Comparison of ENCODE assay signal across 39 cellular contexts in genomic region chr20:18853216-18853615, GRCh38. TPM values are rescaled to one million over a fixed set of nuclear protein-coding genes. Genes with fewer than 3 reads are reported as not detected.
"Had no signal": no experiment of that assay in that cellular context is flagged by ENCODE, and none has a peak within 500 bp of the region (broad histone marks: within the 10 kb centered on the region; RNA-seq: fewer than 3 reads in every experiment).

No MANE protein-coding gene starts in this region.

- ATAC-seq: activated CD8-positive, alpha-beta T cell treated with anti-CD3 and anti-CD28 coated beads for 36 hours; activated naive CD8-positive, alpha-beta T cell treated with anti-CD3 and anti-CD28 coated beads, Interleukin-2, amount 50 U/mL, for 24 hours; activated T-cell treated with anti-CD3 and anti-CD28 coated beads, Interleukin-2, amount 50 U/mL, for 4 hours; body of pancreas had no signal

- H3K36me3 Mint-ChIP-seq: activated CD4-positive, alpha-beta memory T cell treated with anti-CD3 and anti-CD28 coated beads for 36 hours; activated naive CD4-positive, alpha-beta T cell treated with anti-CD3 and anti-CD28 coated beads, Interleukin-2, amount 10 ng/mL, durations not matched to agents 7 days and 5 days; activated naive CD4-positive, alpha-beta T cell treated with anti-CD3 and anti-CD28 coated beads, Interleukin-2, amount 50 U/mL, for 24 hours; activated naive CD8-positive, alpha-beta T cell; activated naive CD8-positive, alpha-beta T cell treated with anti-CD3 and anti-CD28 coated beads, Interleukin-2, amount 10 ng/mL, durations not matched to agents 7 days and 5 days had no signal

- H3K27me3 ChIP-seq: adrenal gland, body of pancreas, brain microvascular endothelial cell, breast epithelium had no signal

- H3K27me3 Mint-ChIP-seq: activated naive CD4-positive, alpha-beta T cell treated with anti-CD3 and anti-CD28 coated beads, Interleukin-2, amount 10 ng/mL, durations not matched to agents 7 days and 5 days had no signal

- H3K4me3 ChIP-seq: adrenal gland, body of pancreas, breast epithelium had no signal

- H3K4me3 Mint-ChIP-seq: activated B cell treated with CpG ODN at 0.5 μM for 24 hours; activated CD4-positive, alpha-beta memory T cell treated with anti-CD3 and anti-CD28 coated beads for 36 hours; activated CD4-positive, alpha-beta T cell treated with anti-CD3 and anti-CD28 coated beads, Interleukin-2, amount 10 ng/mL, durations not matched to agents 24 days and 14 days; activated CD8-positive, alpha-beta T cell treated with anti-CD3 and anti-CD28 coated beads for 36 hours; activated naive CD4-positive, alpha-beta T cell treated with anti-CD3 and anti-CD28 coated beads, Interleukin-2, amount 10 ng/mL, durations not matched to agents 7 days and 5 days; activated naive CD4-positive, alpha-beta T cell treated with anti-CD3 and anti-CD28 coated beads, Interleukin-2, amount 50 U/mL, for 24 hours; activated naive CD8-positive, alpha-beta T cell; activated naive CD8-positive, alpha-beta T cell treated with anti-CD3 and anti-CD28 coated beads, Interleukin-2, amount 10 ng/mL, durations not matched to agents 7 days and 5 days; activated naive CD8-positive, alpha-beta T cell treated with anti-CD3 and anti-CD28 coated beads, Interleukin-2, amount 50 U/mL, for 24 hours; activated T-cell treated with anti-CD3 and anti-CD28 coated beads, Interleukin-2, amount 50 U/mL, for 4 hours; T-helper 1 cell treated with Interleukin-12 subunit alpha and Interleukin-12 subunit beta and Interleukin-4 antibody, amounts not matched to agents 30 μg/mL and 1 μg/mL, for 36 hours; T-helper 2 cell treated with Interferon-gamma antibody and Interleukin-4, amounts not matched to agents 5 μg/mL and 100 μg/mL, for 36 hours had no signal

- H3K4me1 ChIP-seq: adrenal gland, body of pancreas, breast epithelium had no signal

- H3K36me3 ChIP-seq: adrenal gland, brain microvascular endothelial cell, breast epithelium had no signal

- FAIRE-seq: astrocyte, TTC549 had no signal

- H3K9me3 Mint-ChIP-seq: activated B cell treated with CpG ODN at 0.5 μM for 24 hours; activated CD4-positive, alpha-beta memory T cell treated with anti-CD3 and anti-CD28 coated beads for 36 hours; activated CD8-positive, alpha-beta T cell treated with anti-CD3 and anti-CD28 coated beads for 36 hours; activated naive CD4-positive, alpha-beta T cell treated with anti-CD3 and anti-CD28 coated beads, Interleukin-2, amount 10 ng/mL, durations not matched to agents 7 days and 5 days; activated naive CD4-positive, alpha-beta T cell treated with anti-CD3 and anti-CD28 coated beads, Interleukin-2, amount 50 U/mL, for 24 hours; activated naive CD8-positive, alpha-beta T cell treated with anti-CD3 and anti-CD28 coated beads, Interleukin-2, amount 10 ng/mL, durations not matched to agents 7 days and 5 days; activated T-helper 2 cell treated with anti-CD3 and anti-CD28 coated beads, Interferon-gamma antibody, Interleukin-2, Interleukin-4, amounts not matched to agents 10 μg/mL and 5 μg/mL and 100 μg/mL, durations not matched to agents 14 hours and 24 hours and 36 hours; T-helper 1 cell treated with Interleukin-12 subunit alpha and Interleukin-12 subunit beta and Interleukin-4 antibody, amounts not matched to agents 30 μg/mL and 1 μg/mL, for 36 hours; T-helper 2 cell treated with Interferon-gamma antibody and Interleukin-4, amounts not matched to agents 5 μg/mL and 100 μg/mL, for 36 hours had no signal

- H3K4me1 Mint-ChIP-seq: activated B cell treated with CpG ODN at 0.5 μM for 24 hours; activated CD4-positive, alpha-beta T cell treated with anti-CD3 and anti-CD28 coated beads, Interleukin-2, amount 10 ng/mL, durations not matched to agents 24 days and 14 days; activated naive CD4-positive, alpha-beta T cell treated with anti-CD3 and anti-CD28 coated beads, Interleukin-2, amount 10 ng/mL, durations not matched to agents 7 days and 5 days; activated naive CD4-positive, alpha-beta T cell treated with anti-CD3 and anti-CD28 coated beads, Interleukin-2, amount 50 U/mL, for 24 hours; activated naive CD8-positive, alpha-beta T cell treated with anti-CD3 and anti-CD28 coated beads, Interleukin-2, amount 10 ng/mL, durations not matched to agents 7 days and 5 days; activated naive CD8-positive, alpha-beta T cell treated with anti-CD3 and anti-CD28 coated beads, Interleukin-2, amount 50 U/mL, for 24 hours had no signal

- H3K9me3 ChIP-seq: adrenal gland, body of pancreas, breast epithelium had no signal

- H3K27ac ChIP-seq: adrenal gland, body of pancreas, brain microvascular endothelial cell, breast epithelium, VCaP had no signal

- DNase-seq: activated B cell treated with CpG ODN at 0.5 μM for 24 hours; activated CD4-positive, alpha-beta memory T cell treated with anti-CD3 and anti-CD28 coated beads for 36 hours; activated CD4-positive, alpha-beta T cell treated with anti-CD3 and anti-CD28 coated beads for 4 hours; activated CD4-positive, alpha-beta T cell treated with anti-CD3 and anti-CD28 coated beads, Interleukin-2, amount 10 ng/mL, durations not matched to agents 24 days and 14 days; activated CD4-positive, alpha-beta T cell treated with anti-CD3 and anti-CD28 coated beads, Interleukin-2, amount 50 U/mL, for 1 hour; activated CD4-positive, alpha-beta T cell treated with anti-CD3 and anti-CD28 coated beads, Interleukin-2, amount 50 U/mL, for 4 hours; activated CD4-positive, CD25-positive, alpha-beta regulatory T cell treated with anti-CD3 and anti-CD28 coated beads, Interleukin-2, amount 50 U/mL, for 72 hours; activated CD8-positive, alpha-beta memory T cell treated with anti-CD3 and anti-CD28 coated beads, Interleukin-2, amount 50 U/mL, for 4 hours; activated CD8-positive, alpha-beta T cell treated with anti-CD3 and anti-CD28 coated beads for 36 hours; activated effector memory CD4-positive, alpha-beta T cell treated with Interleukin-2 at 50 U/mL for 16 hours; activated gamma-delta T cell; activated naive CD4-positive, alpha-beta T cell treated with anti-CD3 and anti-CD28 coated beads, Interleukin-2, amount 10 ng/mL, durations not matched to agents 7 days and 5 days; activated naive CD4-positive, alpha-beta T cell treated with Interleukin-2 at 50 U/mL for 16 hours; activated naive CD8-positive, alpha-beta T cell treated with anti-CD3 and anti-CD28 coated beads, Interleukin-2, amount 10 ng/mL, durations not matched to agents 7 days and 5 days; activated naive CD8-positive, alpha-beta T cell treated with anti-CD3 and anti-CD28 coated beads, Interleukin-2, amount 50 U/mL, for 24 hours; activated T-cell treated with anti-CD3 and anti-CD28 coated beads for 4 hours; activated T-cell treated with anti-CD3 and anti-CD28 coated beads, Interleukin-2, amount 50 U/mL, for 1 hour; activated T-cell treated with anti-CD3 and anti-CD28 coated beads, Interleukin-2, amount 50 U/mL, for 4 hours; adrenal gland; amniotic stem cell; aorta; body of pancreas; brain microvascular endothelial cell; central memory CD4-positive, alpha-beta T cell; SW 1271; T-helper 1 cell; T-helper 2 cell; T-helper 9 cell had no signal

- H3K27ac Mint-ChIP-seq: activated B cell treated with CpG ODN at 0.5 μM for 24 hours; activated CD4-positive, alpha-beta memory T cell treated with anti-CD3 and anti-CD28 coated beads for 36 hours; activated CD4-positive, alpha-beta T cell treated with anti-CD3 and anti-CD28 coated beads, Interleukin-2, amount 10 ng/mL, durations not matched to agents 24 days and 14 days; activated CD8-positive, alpha-beta T cell treated with anti-CD3 and anti-CD28 coated beads for 36 hours; activated naive CD4-positive, alpha-beta T cell treated with anti-CD3 and anti-CD28 coated beads, Interleukin-2, amount 10 ng/mL, durations not matched to agents 7 days and 5 days; activated naive CD4-positive, alpha-beta T cell treated with anti-CD3 and anti-CD28 coated beads, Interleukin-2, amount 50 U/mL, for 24 hours; activated naive CD8-positive, alpha-beta T cell; activated naive CD8-positive, alpha-beta T cell treated with anti-CD3 and anti-CD28 coated beads, Interleukin-2, amount 10 ng/mL, durations not matched to agents 7 days and 5 days; activated naive CD8-positive, alpha-beta T cell treated with anti-CD3 and anti-CD28 coated beads, Interleukin-2, amount 50 U/mL, for 24 hours; activated T-helper 2 cell treated with anti-CD3 and anti-CD28 coated beads, Interferon-gamma antibody, Interleukin-2, Interleukin-4, amounts not matched to agents 10 μg/mL and 5 μg/mL and 100 μg/mL, durations not matched to agents 14 hours and 24 hours and 36 hours; T-helper 1 cell treated with Interleukin-12 subunit alpha and Interleukin-12 subunit beta and Interleukin-4 antibody, amounts not matched to agents 30 μg/mL and 1 μg/mL, for 36 hours; T-helper 2 cell treated with Interferon-gamma antibody and Interleukin-4, amounts not matched to agents 5 μg/mL and 100 μg/mL, for 36 hours had no signal

RNA-seq across cellular contexts. Expression of gene SCP2D1, which starts 39.6 kb away (rescaled TPM):
- total RNA-seq: activated B cell treated with CpG ODN at 0.5 μM for 24 hours; activated CD4-positive, alpha-beta memory T cell treated with anti-CD3 and anti-CD28 coated beads for 36 hours; activated CD4-positive, alpha-beta T cell treated with anti-CD3 and anti-CD28 coated beads, Interleukin-2, amount 10 ng/mL, durations not matched to agents 24 days and 14 days; activated CD8-positive, alpha-beta memory T cell treated with anti-CD3 and anti-CD28 coated beads for 36 hours; activated CD8-positive, alpha-beta T cell treated with anti-CD3 and anti-CD28 coated beads for 36 hours; activated naive CD8-positive, alpha-beta T cell treated with anti-CD3 and anti-CD28 coated beads, Interleukin-2, amount 10 ng/mL, durations not matched to agents 7 days and 5 days; activated T-cell treated with anti-CD3 and anti-CD28 coated beads, Interleukin-2, amount 50 U/mL, for 4 hours; activated T-helper 2 cell treated with anti-CD3 and anti-CD28 coated beads, Interferon-gamma antibody, Interleukin-2, Interleukin-4, amounts not matched to agents 10 μg/mL and 5 μg/mL and 100 μg/mL, durations not matched to agents 14 hours and 24 hours and 36 hours; adrenal gland; aorta; astrocyte; body of pancreas; breast epithelium; cardiac septum had no signal
- polyA plus RNA-seq: adrenal gland, aorta had no signal
